Comparison of ENCODE assay signal across 1 cellular context in genomic region chr6:43812850-43813584, GRCh38.
A peak's percentile ranks its signal among the peaks of the same experiment; 100 is the strongest.
TF ChIP-seq lines count a peak whose summit lies in the region.

No MANE protein-coding gene starts in this region.

TF ChIP-seq in HepG2, 621 proteins besides CTCF, POLR2A, EP300 and RAD21 (continued from another document and continues in another):
- peak; percentile 26; the same call in 1 of the 2 replicates for TF ChIP-seq ARID5B (CRISPR knock-in tag; IDR thresholded peaks at IDR 0.05)
- peak; percentile 70; the same call in 1 of the 2 replicates for TF ChIP-seq HNF4A (CRISPR knock-in tag; IDR thresholded peaks at IDR 0.05)
- no peak for TF ChIP-seq ZNF7 (CRISPR knock-in tag; IDR thresholded peaks at IDR 0.05)
- TF ChIP-seq ZNF530 (CRISPR knock-in tag; IDR thresholded peaks at IDR 0.05; ENCODE audit: low read depth), result no peak
- no peak for TF ChIP-seq PATZ1 (CRISPR knock-in tag; IDR thresholded peaks at IDR 0.05)
- TF ChIP-seq ARNTL (CRISPR knock-in tag; IDR thresholded peaks at IDR 0.05), result no peak
- no peak for TF ChIP-seq ZNF20 (CRISPR knock-in tag; IDR thresholded peaks at IDR 0.05)
- no peak for TF ChIP-seq ZNF547 (CRISPR knock-in tag; IDR thresholded peaks at IDR 0.05)
- TF ChIP-seq RELA (CRISPR knock-in tag; IDR thresholded peaks at IDR 0.05), result no peak
- no peak for TF ChIP-seq CBX5 (CRISPR knock-in tag; IDR thresholded peaks at IDR 0.05; ENCODE audit: borderline replicate concordance)
- TF ChIP-seq TEAD3 (CRISPR knock-in tag; optimal IDR thresholded peaks at IDR 0.05; ENCODE audit: borderline replicate concordance), result peak; percentile 34
- TF ChIP-seq NFYB (CRISPR knock-in tag; IDR thresholded peaks at IDR 0.05), result no peak
- TF ChIP-seq ZNF292 (CRISPR knock-in tag; IDR thresholded peaks at IDR 0.05; ENCODE audit: borderline replicate concordance, low read depth), result peak; percentile 70; the same call in 1 of the 2 replicates
- TF ChIP-seq ZNF781 (CRISPR knock-in tag; IDR thresholded peaks at IDR 0.05; ENCODE audit: borderline replicate concordance, not compliant biosample characterization), result no peak
- no peak for TF ChIP-seq SCMH1 (CRISPR knock-in tag; IDR thresholded peaks at IDR 0.05; ENCODE audit: borderline replicate concordance)
- no peak for TF ChIP-seq MXD4 (CRISPR knock-in tag; IDR thresholded peaks at IDR 0.05)
- TF ChIP-seq ZSCAN9 (CRISPR knock-in tag; IDR thresholded peaks at IDR 0.05; ENCODE audit: borderline replicate concordance), result no peak
- no peak for TF ChIP-seq SP4 (CRISPR knock-in tag; IDR thresholded peaks at IDR 0.05)
- TF ChIP-seq MATR3 (CRISPR knock-in tag; IDR thresholded peaks at IDR 0.05), result no peak
- no peak for TF ChIP-seq THRA (CRISPR knock-in tag; IDR thresholded peaks at IDR 0.05; ENCODE audit: borderline replicate concordance)
- no peak for TF ChIP-seq ZNF709 (CRISPR knock-in tag; IDR thresholded peaks at IDR 0.05)
- TF ChIP-seq ZFP82 (CRISPR knock-in tag; IDR thresholded peaks at IDR 0.05; ENCODE audit: borderline replicate concordance), result no peak
- no peak for TF ChIP-seq ZNF580 (CRISPR knock-in tag; IDR thresholded peaks at IDR 0.05; ENCODE audit: borderline replicate concordance, low read depth)
- TF ChIP-seq KIAA2018 (CRISPR knock-in tag; IDR thresholded peaks at IDR 0.05; ENCODE audit: borderline replicate concordance), result no peak
- no peak for TF ChIP-seq SIN3A (IDR thresholded peaks at IDR 0.05; ENCODE audit: borderline replicate concordance, low read depth, low read length)
- no peak for TF ChIP-seq POLR2AphosphoS5 (IDR thresholded peaks at IDR 0.05; ENCODE audit: low read depth, low read length)
- no peak for TF ChIP-seq NR2F2 (IDR thresholded peaks at IDR 0.05; ENCODE audit: borderline replicate concordance, low read depth)
- no peak for TF ChIP-seq ZNF317 (CRISPR knock-in tag; IDR thresholded peaks at IDR 0.05)
- no peak for TF ChIP-seq ELK4 (CRISPR knock-in tag; IDR thresholded peaks at IDR 0.05; ENCODE audit: borderline replicate concordance)
- peak; percentile 84 for TF ChIP-seq ZNF646 (CRISPR knock-in tag; IDR thresholded peaks at IDR 0.05)
- no peak for TF ChIP-seq KLF11 (CRISPR knock-in tag; IDR thresholded peaks at IDR 0.05)
- no peak for TF ChIP-seq KAT8 (CRISPR knock-in tag; IDR thresholded peaks at IDR 0.05)
- TF ChIP-seq SNAPC5 (CRISPR knock-in tag; IDR thresholded peaks at IDR 0.05; ENCODE audit: borderline replicate concordance), result no peak
- no peak for TF ChIP-seq SOX5 (CRISPR knock-in tag; IDR thresholded peaks at IDR 0.05; ENCODE audit: borderline replicate concordance)
